23 cellular contexts compared by ENCODE assay signal in genomic region chr6:100553243-100553642, GRCh38.
DNase-seq lines count a peak whose midpoint lies in the region; ATAC-seq and TF ChIP-seq lines count a peak whose summit lies in the region.
"Had no signal": no experiment of that assay in that cellular context is flagged by ENCODE, and none has a peak within 500 bp of the region (broad histone marks: within the 10 kb centered on the region; RNA-seq: fewer than 3 reads in every experiment).

No MANE protein-coding gene starts in this region.

- H2AFZ ChIP-seq in mesenchymal stem cell (ENCODE audit: low read depth, low read length): no peak overlapping the region

- no peak for TF ChIP-seq POLR2A in gastroesophageal sphincter (IDR thresholded peaks at IDR 0.05)

- no peak overlapping the region for H3K14ac ChIP-seq in mesenchymal stem cell (ENCODE audit: low read length in 2 of 2)

- no peak overlapping the region for H3K9ac ChIP-seq in mesenchymal stem cell (ENCODE audit: low read length)

- H3K36me3 ChIP-seq in mesenchymal stem cell (ENCODE audit: control insufficient read depth in 1 of 2, insufficient read depth in 2 of 2, low read depth in 1 of 2, low read length in 2 of 2): peaks cover 0 to 15% of the 10 kb centered on the region in 2 experiments
- no peaks in the 10 kb centered on the region for H3K36me3 ChIP-seq in gastroesophageal sphincter
- H3K36me3 ChIP-seq: heart right ventricle, SJSA1, stomach, upper lobe of left lung had no signal

- no peak overlapping the region for H2BK15ac ChIP-seq in mesenchymal stem cell (ENCODE audit: low read depth, poor library complexity, severe bottlenecking)

- H3K27ac ChIP-seq in mesenchymal stem cell (ENCODE audit: low read length, poor library complexity, severe bottlenecking) (no peak overlapping the region), gastroesophageal sphincter (no peak overlapping the region)
- H3K27ac ChIP-seq: heart right ventricle, SJSA1, stomach, upper lobe of left lung had no signal

- H3K4ac ChIP-seq in mesenchymal stem cell (ENCODE audit: low read depth in 1 of 2, low read length in 2 of 2): no peak overlapping the region

- no peak overlapping the region for H2BK5ac ChIP-seq in mesenchymal stem cell (ENCODE audit: low read depth, low read length, poor library complexity, severe bottlenecking)

- no peak overlapping the region for H3K23ac ChIP-seq in mesenchymal stem cell (ENCODE audit: low read length in 2 of 2)

- ATAC-seq in gastroesophageal sphincter (no peak), GM18519 (IDR thresholded peaks at IDR 0.05; ENCODE audit: low FRiP score, unreplicated experiment) (no peak)
- ATAC-seq: activated naive CD4-positive, alpha-beta T cell treated with anti-CD3 and anti-CD28 coated beads, Interleukin-2, amount 50 U/mL, for 72 hours; heart right ventricle; naive thymus-derived CD8-positive, alpha-beta T cell; PC-3 had no signal

- no peak for TF ChIP-seq CTCF in gastroesophageal sphincter (IDR thresholded peaks at IDR 0.05)

- WGBS in mesenchymal stem cell: no CpG with 5 or more reads among the region's 1 CpG
- 41 to 63% methylated on average over 1 of the region's 1 CpG for WGBS in gastroesophageal sphincter (ENCODE audit: low coverage in 1 of 2), 2 donors

- H3K4me1 ChIP-seq in mesenchymal stem cell (ENCODE audit: control insufficient read depth, insufficient read depth, low read depth, low read length) (peaks cover 2% of the 10 kb centered on the region), gastroesophageal sphincter (no peaks in the 10 kb centered on the region)
- H3K4me1 ChIP-seq: heart right ventricle, SJSA1 had no signal

- no peaks in the 10 kb centered on the region for H3K27me3 ChIP-seq in mesenchymal stem cell (ENCODE audit: control insufficient read depth in 1 of 2, insufficient read depth in 1 of 2, low read length in 2 of 2)
- H3K27me3 ChIP-seq in gastroesophageal sphincter: no peaks in the 10 kb centered on the region
- H3K27me3 ChIP-seq: heart right ventricle, SJSA1, stomach, upper lobe of left lung had no signal

- no peak overlapping the region for H4K91ac ChIP-seq in mesenchymal stem cell (ENCODE audit: low read length)

- H3K79me1 ChIP-seq in mesenchymal stem cell (replicated peaks; ENCODE audit: low read length, poor library complexity, severe bottlenecking): no peaks in the 10 kb centered on the region

- no peak overlapping the region for H2BK120ac ChIP-seq in mesenchymal stem cell (ENCODE audit: low read depth, low read length)

- DNase-seq in DMS153 treated with DMSO at 0.1 percent for 48 hours (lab: John Stamatoyannopoulos, UW; ENCODE audit: unreplicated experiment) (peak; percentile 93), NCI-H1092 (lab: John Stamatoyannopoulos, UW) (peak; percentile 8), NCI-H748 treated with DMSO at 0.1 percent for 48 hours (lab: John Stamatoyannopoulos, UW) (peak; percentile 99), mesenchymal stem cell (peak; percentile 8), epidermal melanocyte (ENCODE audit: insufficient read length, low spot score) (no peak)
- DNase-seq: activated CD4-positive, CD25-positive, alpha-beta regulatory T cell; activated T-cell treated with anti-CD3 and anti-CD28 coated beads, Interleukin-2, amount 50 U/mL, for 48 hours; CD8-positive, alpha-beta memory T cell; EL; heart right ventricle; Kasumi-1; naive thymus-derived CD8-positive, alpha-beta T cell; NCI-H1048; NCI-H524 treated with DMSO at 0.1 percent for 48 hours; PC-3; stimulated activated CD4-positive, alpha-beta T cell treated with anti-CD3 and anti-CD28 coated beads, Interleukin-2, amount 100 ng/mL, for 24 hours; stomach; upper lobe of left lung had no signal

- H3K18ac ChIP-seq in mesenchymal stem cell (ENCODE audit: low read depth in 1 of 2, low read length in 2 of 2): no peak overlapping the region

- no peak for TF ChIP-seq EP300 in gastroesophageal sphincter (IDR thresholded peaks at IDR 0.05)

- no peak overlapping the region for H2AK5ac ChIP-seq in mesenchymal stem cell (ENCODE audit: low read length, severe bottlenecking)

- no peak overlapping the region for H4K8ac ChIP-seq in mesenchymal stem cell (ENCODE audit: low read length)

- no peaks in the 10 kb centered on the region for H3K9me3 ChIP-seq in mesenchymal stem cell (ENCODE audit: control insufficient read depth, low read length)
- H3K9me3 ChIP-seq in gastroesophageal sphincter: no peaks in the 10 kb centered on the region
- H3K9me3 ChIP-seq: SJSA1, stomach, upper lobe of left lung had no signal

- no peak overlapping the region for H2BK12ac ChIP-seq in mesenchymal stem cell (ENCODE audit: low read length in 2 of 2)

- H3K4me3 ChIP-seq in mesenchymal stem cell (ENCODE audit: insufficient read depth in 1 of 2, low read depth in 1 of 2, low read length in 2 of 2) (no peak overlapping the region), gastroesophageal sphincter (no peak overlapping the region)
- H3K4me3 ChIP-seq: heart right ventricle, lung, SJSA1, stomach, upper lobe of left lung had no signal

- H3K4me2 ChIP-seq in mesenchymal stem cell (ENCODE audit: low read length, poor library complexity, severe bottlenecking): no peak overlapping the region
